Comparison of ENCODE assay signal across 1 cellular context in genomic region chr6:28003059-28003458, GRCh38.
TF ChIP-seq lines count a peak whose summit lies in the region.

No MANE protein-coding gene starts in this region.

TF ChIP-seq in GM23338, 12 proteins besides CTCF, POLR2A, EP300 and RAD21 (continued from another document):
- no peak for TF ChIP-seq ZNF462 (CRISPR knock-in tag; IDR thresholded peaks at IDR 0.05)
- TF ChIP-seq NANOG (IDR thresholded peaks at IDR 0.05; ENCODE audit: borderline replicate concordance), result no peak
- TF ChIP-seq EZH2phosphoT487 (IDR thresholded peaks at IDR 0.05; ENCODE audit: unreplicated experiment), result no peak
- TF ChIP-seq STAT1 (IDR thresholded peaks at IDR 0.05; ENCODE audit: unreplicated experiment), result no peak
- TF ChIP-seq ETS1 (IDR thresholded peaks at IDR 0.05), result no peak
- no peak for TF ChIP-seq JUNB (IDR thresholded peaks at IDR 0.05; ENCODE audit: unreplicated experiment)
- no peak for TF ChIP-seq POLR2AphosphoS5 (IDR thresholded peaks at IDR 0.05; ENCODE audit: low read depth)
- no peak for TF ChIP-seq REST (IDR thresholded peaks at IDR 0.05; ENCODE audit: unreplicated experiment)
- no peak for TF ChIP-seq EZH2 (IDR thresholded peaks at IDR 0.05; ENCODE audit: low read depth, unreplicated experiment)
